Comparison of ENCODE assay signal across 7 cellular contexts in genomic region chr14:89617142-89617460, GRCh38.
A peak's percentile ranks its signal among the peaks of the same experiment; 100 is the strongest.
DNase-seq lines count a peak whose midpoint lies in the region; ATAC-seq and TF ChIP-seq lines count a peak whose summit lies in the region.

No MANE protein-coding gene starts in this region.

- peak overlapping the region; percentile 38 to 96 (median 67) for H3K4me3 ChIP-seq in fibroblast of lung (replicated peaks in 1 of 4; ENCODE audit: control extremely low read depth in 1 of 4, insufficient read depth in 1 of 4, low read depth in 3 of 4, low read length in 4 of 4)
- peak overlapping the region; percentile 69 for H3K4me3 ChIP-seq in skeletal muscle cell (ENCODE audit: low read depth, low read length)
- H3K4me3 ChIP-seq in left lung: peak overlapping the region in 1 of 2 donors; percentile 69

- peak overlapping the region; percentile 91 for H3K4me2 ChIP-seq in fibroblast of lung (ENCODE audit: extremely low read depth, insufficient read depth, low read length)

- no peak overlapping the region for H3K9ac ChIP-seq in fibroblast of lung (ENCODE audit: insufficient read depth, low read length)

- TF ChIP-seq CTCF in fibroblast of lung (conservative IDR thresholded peaks at IDR 0.05 in 1 of 2, IDR thresholded peaks at IDR 0.05 in 1 of 2; ENCODE audit: low read depth in 1 of 2, low read length in 2 of 2) (no peak), left lung (IDR thresholded peaks at IDR 0.05) (no peak)

- H3K4me1 ChIP-seq in fibroblast of lung (ENCODE audit: control insufficient read depth, extremely low read depth, insufficient read depth, low read length): peaks cover 8% of the 10 kb centered on the region
- H3K4me1 ChIP-seq in left lung: peaks cover 2 to 57% of the 10 kb centered on the region in 2 donors

- H2AFZ ChIP-seq in fibroblast of lung (ENCODE audit: low read length): no peak overlapping the region

- intact Hi-C loops in left lung (cut with DNase I): no loop called here

- ATAC-seq in GM21723 (IDR thresholded peaks at IDR 0.05; ENCODE audit: unreplicated experiment): peak; percentile 1
- ATAC-seq in left lung: no peak

- H3K36me3 ChIP-seq in fibroblast of lung (ENCODE audit: control insufficient read depth, insufficient read depth, low read length) (no peaks in the 10 kb centered on the region), left lung (no peaks in the 10 kb centered on the region)

- no peaks in the 10 kb centered on the region for H4K20me1 ChIP-seq in fibroblast of lung (ENCODE audit: control insufficient read depth, extremely low read depth, insufficient read depth, low read length)

- peaks cover 1% of the 10 kb centered on the region for H3K79me2 ChIP-seq in fibroblast of lung (ENCODE audit: control insufficient read depth, insufficient read depth, low read length)

- H3K27me3 ChIP-seq in fibroblast of lung (ENCODE audit: control insufficient read depth, insufficient read depth, low read length) (no peaks in the 10 kb centered on the region), left lung (no peaks in the 10 kb centered on the region)

- DNase-seq in OCI-M1 (lab: John Stamatoyannopoulos, UW): peak; percentile 3
- no peak for DNase-seq in fibroblast of lung (ENCODE audit: low read depth in 2 of 2)
- no peak for DNase-seq in skeletal muscle cell (ENCODE audit: low read depth)
- DNase-seq in NCI-H2196 (lab: John Stamatoyannopoulos, UW; ENCODE audit: unreplicated experiment): no peak
- no peak for DNase-seq in NCI-H524 (lab: John Stamatoyannopoulos, UW)
- DNase-seq in left lung: no peak

- H3K9me3 ChIP-seq in fibroblast of lung (ENCODE audit: control insufficient read depth, insufficient read depth, low read depth, low read length) (no peaks in the 10 kb centered on the region), left lung (no peaks in the 10 kb centered on the region)

- H3K27ac ChIP-seq in fibroblast of lung (ENCODE audit: insufficient read depth, low read length) (peak overlapping the region; percentile 84), left lung (peak overlapping the region in 1 of 2 donors; percentile 82)
